Comparison of ENCODE assay signal across 2 cellular contexts in the genomic region with DNA sequence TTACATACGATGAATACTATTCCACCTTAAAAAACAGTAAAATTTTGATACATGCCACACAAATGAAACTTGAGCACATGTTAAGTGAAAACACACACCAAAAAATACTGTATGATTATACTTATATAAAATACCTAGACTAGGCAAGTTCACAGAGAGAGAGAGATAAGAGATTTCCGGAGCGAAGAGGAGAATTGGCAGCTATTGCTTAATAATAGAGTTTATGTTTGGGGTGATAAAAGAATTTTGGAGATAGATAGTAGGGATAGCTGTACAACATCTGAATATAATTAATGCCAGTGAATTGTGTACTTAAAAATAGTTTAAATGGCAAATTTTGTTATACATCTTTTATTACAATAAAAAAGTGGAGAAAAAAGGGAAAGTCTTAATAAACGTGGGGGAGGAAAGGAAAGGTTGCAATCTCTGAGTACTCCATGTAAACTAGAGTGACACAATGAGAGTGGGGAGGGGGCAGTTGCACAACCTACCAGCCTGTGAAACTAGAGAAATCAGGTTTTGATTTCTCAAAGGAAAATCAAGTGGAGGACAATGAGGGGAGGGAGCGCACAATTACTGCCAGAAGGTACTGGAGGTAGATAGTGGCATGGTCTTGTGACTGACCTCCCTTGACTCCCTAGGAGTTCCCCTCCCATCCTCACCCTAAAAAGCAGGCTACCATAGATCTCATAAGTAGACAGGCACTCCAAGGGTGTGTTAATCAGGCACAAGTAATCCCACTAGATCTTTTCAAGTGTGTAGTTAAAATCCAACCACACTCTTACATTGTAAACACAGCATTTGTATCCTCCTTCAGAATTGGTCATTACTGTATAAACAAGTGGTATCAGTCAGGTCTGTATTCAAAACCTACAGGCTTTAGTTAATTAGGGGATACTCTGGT.
TF ChIP-seq lines count a peak whose summit lies in the region.

No MANE protein-coding gene starts in this region.

TF ChIP-seq in IMR-90, 13 proteins besides CTCF, POLR2A, EP300 and RAD21:
- TF ChIP-seq CEBPB (IDR thresholded peaks at IDR 0.05; ENCODE audit: low read depth, low read length) (no peak; the same call in 1 of the 2 replicates), RFX5 (IDR thresholded peaks at IDR 0.05; ENCODE audit: low read depth, low read length) (no peak), NFE2L2 (IDR thresholded peaks at IDR 0.05; ENCODE audit: low read depth, low read length) (no peak), BHLHE40 (IDR thresholded peaks at IDR 0.05; ENCODE audit: low read depth, low read length) (no peak), MAFK (IDR thresholded peaks at IDR 0.05; ENCODE audit: low read depth, low read length) (no peak), USF2 (IDR thresholded peaks at IDR 0.05; ENCODE audit: low read depth, low read length) (no peak), RCOR1 (IDR thresholded peaks at IDR 0.05; ENCODE audit: insufficient replicate concordance, low read length) (no peak), SMC3 (IDR thresholded peaks at IDR 0.05; ENCODE audit: low read depth, low read length) (no peak), FOS (IDR thresholded peaks at IDR 0.05; ENCODE audit: low read depth, low read length) (no peak), CHD1 (IDR thresholded peaks at IDR 0.05; ENCODE audit: low read depth, low read length) (no peak), MXI1 (IDR thresholded peaks at IDR 0.05; ENCODE audit: borderline replicate concordance, low read depth, low read length) (no peak), MAZ (IDR thresholded peaks at IDR 0.05; ENCODE audit: borderline replicate concordance, low read depth, low read length) (no peak)
- TF ChIP-seq, protein P1, sequence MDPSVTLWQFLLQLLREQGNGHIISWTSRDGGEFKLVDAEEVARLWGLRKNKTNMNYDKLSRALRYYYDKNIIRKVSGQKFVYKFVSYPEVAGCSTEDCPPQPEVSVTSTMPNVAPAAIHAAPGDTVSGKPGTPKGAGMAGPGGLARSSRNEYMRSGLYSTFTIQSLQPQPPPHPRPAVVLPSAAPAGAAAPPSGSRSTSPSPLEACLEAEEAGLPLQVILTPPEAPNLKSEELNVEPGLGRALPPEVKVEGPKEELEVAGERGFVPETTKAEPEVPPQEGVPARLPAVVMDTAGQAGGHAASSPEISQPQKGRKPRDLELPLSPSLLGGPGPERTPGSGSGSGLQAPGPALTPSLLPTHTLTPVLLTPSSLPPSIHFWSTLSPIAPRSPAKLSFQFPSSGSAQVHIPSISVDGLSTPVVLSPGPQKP (IDR thresholded peaks at IDR 0.05; ENCODE audit: borderline replicate concordance, low read depth, low read length), result no peak
TF ChIP-seq in IMR-90: peak in this region for 0.

TF ChIP-seq in WTC11, 78 proteins besides CTCF, POLR2A, EP300 and RAD21:
- no peak for TF ChIP-seq TCF7 (CRISPR knock-in tag; IDR thresholded peaks at IDR 0.05; ENCODE audit: low read depth)
- no peak for TF ChIP-seq GTF2I (CRISPR knock-in tag; conservative IDR thresholded peaks at IDR 0.05)
- no peak for TF ChIP-seq IRF2 (CRISPR knock-in tag; IDR thresholded peaks at IDR 0.05; ENCODE audit: borderline replicate concordance, low read depth)
- TF ChIP-seq, protein P2, sequence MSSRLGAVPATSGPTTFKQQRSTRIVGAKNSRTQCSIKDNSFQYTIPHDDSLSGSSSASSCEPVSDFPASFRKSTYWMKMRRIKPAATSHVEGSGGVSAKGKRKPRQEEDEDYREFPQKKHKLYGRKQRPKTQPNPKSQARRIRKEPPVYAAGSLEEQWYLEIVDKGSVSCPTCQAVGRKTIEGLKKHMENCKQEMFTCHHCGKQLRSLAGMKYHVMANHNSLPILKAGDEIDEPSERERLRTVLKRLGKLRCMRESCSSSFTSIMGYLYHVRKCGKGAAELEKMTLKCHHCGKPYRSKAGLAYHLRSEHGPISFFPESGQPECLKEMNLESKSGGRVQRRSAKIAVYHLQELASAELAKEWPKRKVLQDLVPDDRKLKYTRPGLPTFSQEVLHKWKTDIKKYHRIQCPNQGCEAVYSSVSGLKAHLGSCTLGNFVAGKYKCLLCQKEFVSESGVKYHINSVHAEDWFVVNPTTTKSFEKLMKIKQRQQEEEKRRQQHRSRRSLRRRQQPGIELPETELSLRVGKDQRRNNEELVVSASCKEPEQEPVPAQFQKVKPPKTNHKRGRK (CRISPR knock-in tag; IDR thresholded peaks at IDR 0.05; ENCODE audit: borderline replicate concordance), result no peak
- TF ChIP-seq, protein P3, sequence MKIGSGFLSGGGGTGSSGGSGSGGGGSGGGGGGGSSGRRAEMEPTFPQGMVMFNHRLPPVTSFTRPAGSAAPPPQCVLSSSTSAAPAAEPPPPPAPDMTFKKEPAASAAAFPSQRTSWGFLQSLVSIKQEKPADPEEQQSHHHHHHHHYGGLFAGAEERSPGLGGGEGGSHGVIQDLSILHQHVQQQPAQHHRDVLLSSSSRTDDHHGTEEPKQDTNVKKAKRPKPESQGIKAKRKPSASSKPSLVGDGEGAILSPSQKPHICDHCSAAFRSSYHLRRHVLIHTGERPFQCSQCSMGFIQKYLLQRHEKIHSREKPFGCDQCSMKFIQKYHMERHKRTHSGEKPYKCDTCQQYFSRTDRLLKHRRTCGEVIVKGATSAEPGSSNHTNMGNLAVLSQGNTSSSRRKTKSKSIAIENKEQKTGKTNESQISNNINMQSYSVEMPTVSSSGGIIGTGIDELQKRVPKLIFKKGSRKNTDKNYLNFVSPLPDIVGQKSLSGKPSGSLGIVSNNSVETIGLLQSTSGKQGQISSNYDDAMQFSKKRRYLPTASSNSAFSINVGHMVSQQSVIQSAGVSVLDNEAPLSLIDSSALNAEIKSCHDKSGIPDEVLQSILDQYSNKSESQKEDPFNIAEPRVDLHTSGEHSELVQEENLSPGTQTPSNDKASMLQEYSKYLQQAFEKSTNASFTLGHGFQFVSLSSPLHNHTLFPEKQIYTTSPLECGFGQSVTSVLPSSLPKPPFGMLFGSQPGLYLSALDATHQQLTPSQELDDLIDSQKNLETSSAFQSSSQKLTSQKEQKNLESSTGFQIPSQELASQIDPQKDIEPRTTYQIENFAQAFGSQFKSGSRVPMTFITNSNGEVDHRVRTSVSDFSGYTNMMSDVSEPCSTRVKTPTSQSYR (CRISPR knock-in tag; IDR thresholded peaks at IDR 0.05), result no peak
- no peak for TF ChIP-seq ZNF121 (CRISPR knock-in tag; IDR thresholded peaks at IDR 0.05)
- TF ChIP-seq ZNF263 (CRISPR knock-in tag; IDR thresholded peaks at IDR 0.05; ENCODE audit: low read depth), result no peak
- TF ChIP-seq, protein P4, sequence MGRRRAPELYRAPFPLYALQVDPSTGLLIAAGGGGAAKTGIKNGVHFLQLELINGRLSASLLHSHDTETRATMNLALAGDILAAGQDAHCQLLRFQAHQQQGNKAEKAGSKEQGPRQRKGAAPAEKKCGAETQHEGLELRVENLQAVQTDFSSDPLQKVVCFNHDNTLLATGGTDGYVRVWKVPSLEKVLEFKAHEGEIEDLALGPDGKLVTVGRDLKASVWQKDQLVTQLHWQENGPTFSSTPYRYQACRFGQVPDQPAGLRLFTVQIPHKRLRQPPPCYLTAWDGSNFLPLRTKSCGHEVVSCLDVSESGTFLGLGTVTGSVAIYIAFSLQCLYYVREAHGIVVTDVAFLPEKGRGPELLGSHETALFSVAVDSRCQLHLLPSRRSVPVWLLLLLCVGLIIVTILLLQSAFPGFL (CRISPR knock-in tag; IDR thresholded peaks at IDR 0.05; ENCODE audit: borderline replicate concordance), result no peak
- TF ChIP-seq TP53 (CRISPR knock-in tag; IDR thresholded peaks at IDR 0.05), result no peak
- no peak for TF ChIP-seq STAT6 (CRISPR knock-in tag; conservative IDR thresholded peaks at IDR 0.05; ENCODE audit: low read depth)
- no peak for TF ChIP-seq ZNF138 (CRISPR knock-in tag; conservative IDR thresholded peaks at IDR 0.05)
- no peak for TF ChIP-seq ETV6 (CRISPR knock-in tag; IDR thresholded peaks at IDR 0.05)
- TF ChIP-seq, protein P5, sequence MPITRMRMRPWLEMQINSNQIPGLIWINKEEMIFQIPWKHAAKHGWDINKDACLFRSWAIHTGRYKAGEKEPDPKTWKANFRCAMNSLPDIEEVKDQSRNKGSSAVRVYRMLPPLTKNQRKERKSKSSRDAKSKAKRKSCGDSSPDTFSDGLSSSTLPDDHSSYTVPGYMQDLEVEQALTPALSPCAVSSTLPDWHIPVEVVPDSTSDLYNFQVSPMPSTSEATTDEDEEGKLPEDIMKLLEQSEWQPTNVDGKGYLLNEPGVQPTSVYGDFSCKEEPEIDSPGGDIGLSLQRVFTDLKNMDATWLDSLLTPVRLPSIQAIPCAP (CRISPR knock-in tag; IDR thresholded peaks at IDR 0.05), result no peak
- TF ChIP-seq E2F4 (CRISPR knock-in tag; IDR thresholded peaks at IDR 0.05; ENCODE audit: borderline replicate concordance, low read depth), result no peak
- TF ChIP-seq FOXJ3 (CRISPR knock-in tag; IDR thresholded peaks at IDR 0.05; ENCODE audit: borderline replicate concordance), result no peak
- TF ChIP-seq ZNF671 (CRISPR knock-in tag; IDR thresholded peaks at IDR 0.05), result no peak
- no peak for TF ChIP-seq NFATC4 (CRISPR knock-in tag; IDR thresholded peaks at IDR 0.05)
